12 cellular contexts compared by ENCODE assay signal in genomic region chr19:19343016-19343362, GRCh38.
"Had no signal": no experiment of that assay in that cellular context is flagged by ENCODE, and none has a peak within 500 bp of the region (broad histone marks: within the 10 kb centered on the region; RNA-seq: fewer than 3 reads in every experiment).

No MANE protein-coding gene starts in this region.

- H3K9me3 ChIP-seq: ascending aorta, gastroesophageal sphincter, lower lobe of right lung, transverse colon had no signal

- H3K4me1 ChIP-seq: ascending aorta, gastroesophageal sphincter, lower lobe of right lung, parathyroid adenoma, transverse colon had no signal

- H3K4me1 Mint-ChIP-seq: activated CD4-positive, alpha-beta T cell treated with anti-CD3 and anti-CD28 coated beads, Interleukin-2, amount 10 ng/mL, durations not matched to agents 7 days and 5 days; activated naive CD8-positive, alpha-beta T cell treated with anti-CD3 and anti-CD28 coated beads, Interleukin-2, amount 50 U/mL, for 24 hours; stimulated activated memory B cell treated with anti-CD40 and anti-IgM and Interleukin-4, amounts not matched to agents 10 μg/mL and 1 μg/mL and 100 μg/mL, for 72 hours had no signal

- H3K9me3 Mint-ChIP-seq: activated CD4-positive, alpha-beta T cell treated with anti-CD3 and anti-CD28 coated beads, Interleukin-2, amount 10 ng/mL, durations not matched to agents 7 days and 5 days; activated naive CD4-positive, alpha-beta T cell treated with anti-CD3 and anti-CD28 coated beads for 36 hours; activated naive CD8-positive, alpha-beta T cell treated with anti-CD3 and anti-CD28 coated beads, Interleukin-2, amount 50 U/mL, for 24 hours; stimulated activated memory B cell treated with anti-CD40 and anti-IgM and Interleukin-4, amounts not matched to agents 10 μg/mL and 1 μg/mL and 100 μg/mL, for 72 hours; T-helper 2 cell treated with Interferon-gamma antibody and Interleukin-4, amounts not matched to agents 5 μg/mL and 100 μg/mL, for 36 hours had no signal

- H2AFZ ChIP-seq: parathyroid adenoma had no signal

- H3K27ac Mint-ChIP-seq: activated CD4-positive, alpha-beta T cell treated with anti-CD3 and anti-CD28 coated beads, Interleukin-2, amount 10 ng/mL, durations not matched to agents 7 days and 5 days; activated naive CD4-positive, alpha-beta T cell treated with anti-CD3 and anti-CD28 coated beads for 36 hours; activated naive CD8-positive, alpha-beta T cell treated with anti-CD3 and anti-CD28 coated beads, Interleukin-2, amount 50 U/mL, for 24 hours; stimulated activated memory B cell treated with anti-CD40 and anti-IgM and Interleukin-4, amounts not matched to agents 10 μg/mL and 1 μg/mL and 100 μg/mL, for 72 hours; T-helper 2 cell treated with Interferon-gamma antibody and Interleukin-4, amounts not matched to agents 5 μg/mL and 100 μg/mL, for 36 hours had no signal

- H3K4me3 Mint-ChIP-seq: activated CD4-positive, alpha-beta T cell treated with anti-CD3 and anti-CD28 coated beads, Interleukin-2, amount 10 ng/mL, durations not matched to agents 7 days and 5 days; activated naive CD4-positive, alpha-beta T cell treated with anti-CD3 and anti-CD28 coated beads for 36 hours; activated naive CD8-positive, alpha-beta T cell treated with anti-CD3 and anti-CD28 coated beads, Interleukin-2, amount 50 U/mL, for 24 hours; stimulated activated memory B cell treated with anti-CD40 and anti-IgM and Interleukin-4, amounts not matched to agents 10 μg/mL and 1 μg/mL and 100 μg/mL, for 72 hours; T-helper 2 cell treated with Interferon-gamma antibody and Interleukin-4, amounts not matched to agents 5 μg/mL and 100 μg/mL, for 36 hours had no signal

- H3K27ac ChIP-seq: ascending aorta, dorsolateral prefrontal cortex, gastroesophageal sphincter, lower lobe of right lung, parathyroid adenoma, transverse colon had no signal

- DNase-seq: activated CD4-positive, alpha-beta T cell treated with anti-CD3 and anti-CD28 coated beads, Interleukin-2, amount 10 ng/mL, durations not matched to agents 7 days and 5 days; activated naive CD4-positive, alpha-beta T cell treated with anti-CD3 and anti-CD28 coated beads for 36 hours; activated naive CD8-positive, alpha-beta T cell treated with anti-CD3 and anti-CD28 coated beads, Interleukin-2, amount 50 U/mL, for 24 hours; stimulated activated CD4-positive, alpha-beta T cell treated with anti-CD3 and anti-CD28 coated beads, Interleukin-2, amount 100 ng/mL, for 48 hours had no signal

- H3K27me3 Mint-ChIP-seq: activated CD4-positive, alpha-beta T cell treated with anti-CD3 and anti-CD28 coated beads, Interleukin-2, amount 10 ng/mL, durations not matched to agents 7 days and 5 days; activated naive CD8-positive, alpha-beta T cell treated with anti-CD3 and anti-CD28 coated beads, Interleukin-2, amount 50 U/mL, for 24 hours; stimulated activated memory B cell treated with anti-CD40 and anti-IgM and Interleukin-4, amounts not matched to agents 10 μg/mL and 1 μg/mL and 100 μg/mL, for 72 hours had no signal

- H3K27me3 ChIP-seq: ascending aorta, dorsolateral prefrontal cortex, gastroesophageal sphincter, transverse colon had no signal

- H3K4me3 ChIP-seq: ascending aorta, dorsolateral prefrontal cortex, gastroesophageal sphincter, lower lobe of right lung, transverse colon had no signal
